Comparison of ENCODE assay signal across 1 cellular context in genomic region chr2:149149007-149149297, GRCh38.
TF ChIP-seq lines count a peak whose summit lies in the region.

No MANE protein-coding gene starts in this region.

TF ChIP-seq in HepG2, 621 proteins besides CTCF, POLR2A, EP300 and RAD21:
- TF ChIP-seq ZBTB40 (IDR thresholded peaks at IDR 0.05) (peak; percentile 15; the same call in 1 of the 2 replicates), ZBTB40 (CRISPR knock-in tag; IDR thresholded peaks at IDR 0.05) (no peak), YY1 (IDR thresholded peaks at IDR 0.05; ENCODE audit: insufficient read depth, insufficient replicate concordance, low read depth, low read length) (no peak), ZBTB2 (CRISPR knock-in tag; IDR thresholded peaks at IDR 0.05; ENCODE audit: low read depth) (no peak), REL (CRISPR knock-in tag; conservative IDR thresholded peaks at IDR 0.05) (no peak), CREBL2 (CRISPR knock-in tag; IDR thresholded peaks at IDR 0.05; ENCODE audit: borderline replicate concordance) (no peak), MTA3 (CRISPR knock-in tag; IDR thresholded peaks at IDR 0.05) (no peak), CEBPB (IDR thresholded peaks at IDR 0.05; ENCODE audit: borderline replicate concordance, low read depth, low read length) (peak; percentile 44; the same call in 1 of the 2 replicates), JUNB (CRISPR knock-in tag; IDR thresholded peaks at IDR 0.05; ENCODE audit: borderline replicate concordance) (no peak)
